ENCODE assay signal across 33 cellular contexts in genomic region chr18:11798271-11798670, GRCh38.
"Had no signal": no experiment of that assay in that cellular context is flagged by ENCODE, and none has a peak within 500 bp of the region (broad histone marks: within the 10 kb centered on the region; RNA-seq: fewer than 3 reads in every experiment).

No MANE protein-coding gene starts in this region.

- H3K36me3 Mint-ChIP-seq: activated CD4-positive, alpha-beta memory T cell treated with anti-CD3 and anti-CD28 coated beads for 36 hours; activated naive CD4-positive, alpha-beta T cell treated with anti-CD3 and anti-CD28 coated beads, Interleukin-2, amount 10 ng/mL, durations not matched to agents 7 days and 5 days; activated naive CD4-positive, alpha-beta T cell treated with anti-CD3 and anti-CD28 coated beads, Interleukin-2, amount 50 U/mL, for 24 hours; activated naive CD8-positive, alpha-beta T cell; activated naive CD8-positive, alpha-beta T cell treated with anti-CD3 and anti-CD28 coated beads, Interleukin-2, amount 10 ng/mL, durations not matched to agents 7 days and 5 days had no signal

- H3K27me3 Mint-ChIP-seq: activated CD4-positive, alpha-beta T cell treated with anti-CD3 and anti-CD28 coated beads, Interleukin-2, amount 10 ng/mL, durations not matched to agents 24 days and 14 days; activated naive CD4-positive, alpha-beta T cell treated with anti-CD3 and anti-CD28 coated beads, Interleukin-2, amount 10 ng/mL, durations not matched to agents 7 days and 5 days had no signal

- H3K9me3 Mint-ChIP-seq: activated B cell treated with CpG ODN at 0.5 μM for 24 hours; activated CD4-positive, alpha-beta memory T cell treated with anti-CD3 and anti-CD28 coated beads for 36 hours; activated CD4-positive, alpha-beta T cell treated with anti-CD3 and anti-CD28 coated beads, Interleukin-2, amount 10 ng/mL, durations not matched to agents 24 days and 14 days; activated CD8-positive, alpha-beta T cell treated with anti-CD3 and anti-CD28 coated beads for 36 hours; activated naive CD4-positive, alpha-beta T cell treated with anti-CD3 and anti-CD28 coated beads, Interleukin-2, amount 10 ng/mL, durations not matched to agents 7 days and 5 days; activated naive CD4-positive, alpha-beta T cell treated with anti-CD3 and anti-CD28 coated beads, Interleukin-2, amount 50 U/mL, for 24 hours; activated naive CD8-positive, alpha-beta T cell treated with anti-CD3 and anti-CD28 coated beads, Interleukin-2, amount 10 ng/mL, durations not matched to agents 7 days and 5 days; activated naive CD8-positive, alpha-beta T cell treated with anti-CD3 and anti-CD28 coated beads, Interleukin-2, amount 50 U/mL, for 24 hours; activated T-cell treated with anti-CD3 and anti-CD28 coated beads, Interleukin-2, amount 50 U/mL, for 24 hours; activated T-helper 2 cell treated with anti-CD3 and anti-CD28 coated beads, Interferon-gamma antibody, Interleukin-2, Interleukin-4, amounts not matched to agents 10 μg/mL and 5 μg/mL and 100 μg/mL, durations not matched to agents 14 hours and 24 hours and 36 hours; T-helper 1 cell treated with Interleukin-12 subunit alpha and Interleukin-12 subunit beta and Interleukin-4 antibody, amounts not matched to agents 30 μg/mL and 1 μg/mL, for 36 hours; T-helper 2 cell treated with Interferon-gamma antibody and Interleukin-4, amounts not matched to agents 5 μg/mL and 100 μg/mL, for 36 hours had no signal

- H3K4me1 ChIP-seq: body of pancreas, breast epithelium had no signal

- H3K27ac Mint-ChIP-seq: activated B cell treated with CpG ODN at 0.5 μM for 24 hours; activated CD4-positive, alpha-beta memory T cell treated with anti-CD3 and anti-CD28 coated beads for 36 hours; activated CD4-positive, alpha-beta T cell treated with anti-CD3 and anti-CD28 coated beads, Interleukin-2, amount 10 ng/mL, durations not matched to agents 24 days and 14 days; activated CD8-positive, alpha-beta T cell treated with anti-CD3 and anti-CD28 coated beads for 36 hours; activated naive CD4-positive, alpha-beta T cell treated with anti-CD3 and anti-CD28 coated beads, Interleukin-2, amount 10 ng/mL, durations not matched to agents 7 days and 5 days; activated naive CD4-positive, alpha-beta T cell treated with anti-CD3 and anti-CD28 coated beads, Interleukin-2, amount 50 U/mL, for 24 hours; activated naive CD8-positive, alpha-beta T cell; activated naive CD8-positive, alpha-beta T cell treated with anti-CD3 and anti-CD28 coated beads, Interleukin-2, amount 10 ng/mL, durations not matched to agents 7 days and 5 days; activated naive CD8-positive, alpha-beta T cell treated with anti-CD3 and anti-CD28 coated beads, Interleukin-2, amount 50 U/mL, for 24 hours; activated T-cell treated with anti-CD3 and anti-CD28 coated beads, Interleukin-2, amount 50 U/mL, for 24 hours; activated T-helper 2 cell treated with anti-CD3 and anti-CD28 coated beads, Interferon-gamma antibody, Interleukin-2, Interleukin-4, amounts not matched to agents 10 μg/mL and 5 μg/mL and 100 μg/mL, durations not matched to agents 14 hours and 24 hours and 36 hours; T-helper 1 cell treated with Interleukin-12 subunit alpha and Interleukin-12 subunit beta and Interleukin-4 antibody, amounts not matched to agents 30 μg/mL and 1 μg/mL, for 36 hours; T-helper 2 cell treated with Interferon-gamma antibody and Interleukin-4, amounts not matched to agents 5 μg/mL and 100 μg/mL, for 36 hours had no signal

- FAIRE-seq: astrocyte, TTC549 had no signal

- H3K4me1 Mint-ChIP-seq: activated B cell treated with CpG ODN at 0.5 μM for 24 hours; activated naive CD4-positive, alpha-beta T cell treated with anti-CD3 and anti-CD28 coated beads, Interleukin-2, amount 10 ng/mL, durations not matched to agents 7 days and 5 days; activated naive CD4-positive, alpha-beta T cell treated with anti-CD3 and anti-CD28 coated beads, Interleukin-2, amount 50 U/mL, for 24 hours; activated naive CD8-positive, alpha-beta T cell treated with anti-CD3 and anti-CD28 coated beads, Interleukin-2, amount 10 ng/mL, durations not matched to agents 7 days and 5 days; activated naive CD8-positive, alpha-beta T cell treated with anti-CD3 and anti-CD28 coated beads, Interleukin-2, amount 50 U/mL, for 24 hours had no signal

- ATAC-seq: activated CD8-positive, alpha-beta T cell treated with anti-CD3 and anti-CD28 coated beads for 36 hours; activated naive CD8-positive, alpha-beta T cell treated with anti-CD3 and anti-CD28 coated beads, Interleukin-2, amount 50 U/mL, for 24 hours; body of pancreas had no signal

- H3K9me3 ChIP-seq: body of pancreas, breast epithelium had no signal

- H3K36me3 ChIP-seq: brain microvascular endothelial cell, breast epithelium had no signal

- H3K4me3 Mint-ChIP-seq: activated B cell treated with CpG ODN at 0.5 μM for 24 hours; activated CD4-positive, alpha-beta memory T cell treated with anti-CD3 and anti-CD28 coated beads for 36 hours; activated CD4-positive, alpha-beta T cell treated with anti-CD3 and anti-CD28 coated beads, Interleukin-2, amount 10 ng/mL, durations not matched to agents 24 days and 14 days; activated CD8-positive, alpha-beta T cell treated with anti-CD3 and anti-CD28 coated beads for 36 hours; activated naive CD4-positive, alpha-beta T cell treated with anti-CD3 and anti-CD28 coated beads, Interleukin-2, amount 10 ng/mL, durations not matched to agents 7 days and 5 days; activated naive CD4-positive, alpha-beta T cell treated with anti-CD3 and anti-CD28 coated beads, Interleukin-2, amount 50 U/mL, for 24 hours; activated naive CD8-positive, alpha-beta T cell; activated naive CD8-positive, alpha-beta T cell treated with anti-CD3 and anti-CD28 coated beads, Interleukin-2, amount 10 ng/mL, durations not matched to agents 7 days and 5 days; activated naive CD8-positive, alpha-beta T cell treated with anti-CD3 and anti-CD28 coated beads, Interleukin-2, amount 50 U/mL, for 24 hours; activated T-cell treated with anti-CD3 and anti-CD28 coated beads, Interleukin-2, amount 50 U/mL, for 24 hours; T-helper 1 cell treated with Interleukin-12 subunit alpha and Interleukin-12 subunit beta and Interleukin-4 antibody, amounts not matched to agents 30 μg/mL and 1 μg/mL, for 36 hours; T-helper 2 cell treated with Interferon-gamma antibody and Interleukin-4, amounts not matched to agents 5 μg/mL and 100 μg/mL, for 36 hours had no signal

- H3K27me3 ChIP-seq: body of pancreas, brain microvascular endothelial cell, breast epithelium had no signal

- DNase-seq: activated B cell treated with CpG ODN at 0.5 μM for 24 hours; activated CD4-positive, alpha-beta memory T cell treated with anti-CD3 and anti-CD28 coated beads for 36 hours; activated CD4-positive, alpha-beta T cell treated with anti-CD3 and anti-CD28 coated beads for 4 hours; activated CD4-positive, alpha-beta T cell treated with anti-CD3 and anti-CD28 coated beads, Interleukin-2, amount 10 ng/mL, durations not matched to agents 24 days and 14 days; activated CD4-positive, alpha-beta T cell treated with anti-CD3 and anti-CD28 coated beads, Interleukin-2, amount 50 U/mL, for 1 hour; activated CD4-positive, alpha-beta T cell treated with anti-CD3 and anti-CD28 coated beads, Interleukin-2, amount 50 U/mL, for 4 hours; activated CD4-positive, CD25-positive, alpha-beta regulatory T cell treated with anti-CD3 and anti-CD28 coated beads, Interleukin-2, amount 50 U/mL, for 72 hours; activated CD8-positive, alpha-beta memory T cell treated with anti-CD3 and anti-CD28 coated beads, Interleukin-2, amount 50 U/mL, for 48 hours; activated CD8-positive, alpha-beta T cell treated with anti-CD3 and anti-CD28 coated beads for 36 hours; activated effector memory CD4-positive, alpha-beta T cell treated with Interleukin-2 at 50 U/mL for 16 hours; activated gamma-delta T cell; activated naive CD4-positive, alpha-beta T cell treated with anti-CD3 and anti-CD28 coated beads, Interleukin-2, amount 10 ng/mL, durations not matched to agents 7 days and 5 days; activated naive CD4-positive, alpha-beta T cell treated with Interleukin-2 at 50 U/mL for 16 hours; activated naive CD8-positive, alpha-beta T cell treated with anti-CD3 and anti-CD28 coated beads, Interleukin-2, amount 10 ng/mL, durations not matched to agents 7 days and 5 days; activated naive CD8-positive, alpha-beta T cell treated with anti-CD3 and anti-CD28 coated beads, Interleukin-2, amount 50 U/mL, for 24 hours; activated T-cell treated with anti-CD3 and anti-CD28 coated beads, Interleukin-2, amount 50 U/mL, for 24 hours; activated T-cell treated with anti-CD3 and anti-CD28 coated beads, Interleukin-2, amount 50 U/mL, for 48 hours; amniotic stem cell; aorta; body of pancreas; brain microvascular endothelial cell; central memory CD4-positive, alpha-beta T cell; T-helper 2 cell; T-helper 9 cell had no signal

- H3K4me3 ChIP-seq: body of pancreas, breast epithelium had no signal

- H3K27ac ChIP-seq: body of pancreas, brain microvascular endothelial cell, breast epithelium, VCaP had no signal
